25 cellular contexts compared by ENCODE assay signal in genomic region chr15:98083203-98083910, GRCh38.
DNase-seq lines count a peak whose midpoint lies in the region; TF ChIP-seq lines count a peak whose summit lies in the region.
"Had no signal": no experiment of that assay in that cellular context is flagged by ENCODE, and none has a peak within 500 bp of the region (broad histone marks: within the 10 kb centered on the region; RNA-seq: fewer than 3 reads in every experiment).

No MANE protein-coding gene starts in this region.

- H3K36me3 ChIP-seq in HEK293 (ENCODE audit: control insufficient read depth in 2 of 2, insufficient read depth in 1 of 2, low read length in 2 of 2) (no peaks in the 10 kb centered on the region), suprapubic skin (no peaks in the 10 kb centered on the region)
- no peaks in the 10 kb centered on the region for H3K36me3 ChIP-seq in CD4-positive, alpha-beta memory T cell (ENCODE audit: insufficient read depth, low read length)
- H3K36me3 ChIP-seq: lower lobe of right lung, tibial nerve had no signal

- TF ChIP-seq CTCF in HEK293 (tag by site-specific recombination; IDR thresholded peaks at IDR 0.05), result no peak
- TF ChIP-seq CTCF in epithelial cell of esophagus (IDR thresholded peaks at IDR 0.05; ENCODE audit: insufficient read depth, low read depth, low read length, missing control alignments), result peak; percentile 42
- TF ChIP-seq CTCF in suprapubic skin (IDR thresholded peaks at IDR 0.05), result no peak

- H3K27ac Mint-ChIP-seq in CD4-positive, alpha-beta memory T cell, result no peak overlapping the region
- H3K27ac Mint-ChIP-seq: activated naive CD4-positive, alpha-beta T cell treated with anti-CD3 and anti-CD28 coated beads, Interleukin-2, amount 50 U/mL, for 24 hours; activated T-helper 1 cell treated with anti-CD3 and anti-CD28 coated beads, Interleukin-12 subunit alpha, Interleukin-12 subunit beta, Interleukin-2, Interleukin-4 antibody, amounts not matched to agents 30 ng/mL and 10 ng/mL and 1 ng/mL, durations not matched to agents 14 hours and 24 hours and 36 hours; stimulated activated naive CD8-positive, alpha-beta T cell treated with anti-CD3 and anti-CD28 coated beads, Interleukin-15, Interleukin-2, amounts not matched to agents 100 ng/mL and 50 ng/mL, for 24 hours; T-cell had no signal

- peaks cover 0 to 8% (median 5%) of the 10 kb centered on the region in 8 donors for H3K9me3 Mint-ChIP-seq in CD4-positive, alpha-beta memory T cell
- H3K9me3 Mint-ChIP-seq: activated T-helper 1 cell treated with anti-CD3 and anti-CD28 coated beads, Interleukin-12 subunit alpha, Interleukin-12 subunit beta, Interleukin-2, Interleukin-4 antibody, amounts not matched to agents 30 ng/mL and 10 ng/mL and 1 ng/mL, durations not matched to agents 14 hours and 24 hours and 36 hours; stimulated activated naive CD8-positive, alpha-beta T cell treated with anti-CD3 and anti-CD28 coated beads, Interleukin-15, Interleukin-2, amounts not matched to agents 100 ng/mL and 50 ng/mL, for 24 hours had no signal

- intact Hi-C loops in CD4-positive, alpha-beta memory T cell (cut with micrococcal nuclease), result no loop called here

- H3K4me3 Mint-ChIP-seq in CD4-positive, alpha-beta memory T cell, result no peak overlapping the region
- H3K4me3 Mint-ChIP-seq: activated naive CD4-positive, alpha-beta T cell treated with anti-CD3 and anti-CD28 coated beads, Interleukin-2, amount 50 U/mL, for 24 hours; activated T-helper 1 cell treated with anti-CD3 and anti-CD28 coated beads, Interleukin-12 subunit alpha, Interleukin-12 subunit beta, Interleukin-2, Interleukin-4 antibody, amounts not matched to agents 30 ng/mL and 10 ng/mL and 1 ng/mL, durations not matched to agents 14 hours and 24 hours and 36 hours; stimulated activated naive CD8-positive, alpha-beta T cell treated with anti-CD3 and anti-CD28 coated beads, Interleukin-15, Interleukin-2, amounts not matched to agents 100 ng/mL and 50 ng/mL, for 24 hours; T-cell had no signal

- TF ChIP-seq EP300 in suprapubic skin (IDR thresholded peaks at IDR 0.05), result no peak

- H3K4me1 ChIP-seq in HEK293 (ENCODE audit: control insufficient read depth, insufficient read depth, low read length), result 0 out of 2 replicates have a peak, but pooled peaks cover 3% of the 10 kb centered on the region
- H3K4me1 ChIP-seq in suprapubic skin, result no peaks in the 10 kb centered on the region
- no peaks in the 10 kb centered on the region for H3K4me1 ChIP-seq in CD4-positive, alpha-beta memory T cell (ENCODE audit: insufficient read depth, low read length)
- H3K4me1 ChIP-seq: lower lobe of right lung, psoas muscle, tibial nerve had no signal

- H3K9me3 ChIP-seq in HEK293 (ENCODE audit: control insufficient read depth, insufficient read depth, low read depth, low read length) (no peaks in the 10 kb centered on the region), suprapubic skin (peaks cover 4% of the 10 kb centered on the region)
- no peaks in the 10 kb centered on the region for H3K9me3 ChIP-seq in CD4-positive, alpha-beta memory T cell (ENCODE audit: control insufficient read depth in 1 of 2, low read length in 2 of 2)
- H3K9me3 ChIP-seq: lower lobe of right lung, psoas muscle had no signal

- H3K36me3 Mint-ChIP-seq in CD4-positive, alpha-beta memory T cell, result no peaks in the 10 kb centered on the region
- H3K36me3 Mint-ChIP-seq: activated naive CD4-positive, alpha-beta T cell treated with anti-CD3 and anti-CD28 coated beads, Interleukin-2, amount 50 U/mL, for 24 hours; T-cell had no signal

- 79% methylated on average over 14 of the region's 14 CpGs for WGBS in suprapubic skin

- no peak for TF ChIP-seq POLR2A in suprapubic skin (IDR thresholded peaks at IDR 0.05)

- POLR2A ChIA-PET in HEK293 (lab: Yijun Ruan, JAX), result no interaction called here
- POLR2A ChIA-PET in CD4-positive, alpha-beta memory T cell (lab: Charles Lee; ENCODE audit: partially characterized antibody), result no interaction called here

- CTCF ChIA-PET in HEK293 (lab: Yijun Ruan, JAX), result interaction anchor here (0.6 to 5.8 kb wide), 17 partner anchors 17 to 339 kb away, joined by 3 to 34 read pairs (median 5); no protein-coding TSS in a partner anchor
- CTCF ChIA-PET in CD4-positive, alpha-beta memory T cell (lab: Charles Lee; ENCODE audit: partially characterized antibody), result interaction anchor here (1.2 to 1.6 kb wide), 2 partner anchors 95 to 184 kb away, joined by 4 to 7 read pairs; no protein-coding TSS in a partner anchor

- no peaks in the 10 kb centered on the region for H3K27me3 Mint-ChIP-seq in CD4-positive, alpha-beta memory T cell
- H3K27me3 Mint-ChIP-seq: stimulated activated naive CD8-positive, alpha-beta T cell treated with anti-CD3 and anti-CD28 coated beads, Interleukin-15, Interleukin-2, amounts not matched to agents 100 ng/mL and 50 ng/mL, for 24 hours; T-cell had no signal

- H3K27ac ChIP-seq in HEK293 (ENCODE audit: extremely low read depth, low read depth, low read length) (no peak overlapping the region), suprapubic skin (no peak overlapping the region)
- no peak overlapping the region for H3K27ac ChIP-seq in CD4-positive, alpha-beta memory T cell (ENCODE audit: low read depth, low read length)
- H3K27ac ChIP-seq: dorsolateral prefrontal cortex, epithelial cell of prostate, lower lobe of right lung, psoas muscle, tibial nerve had no signal

- no peak overlapping the region for H3K4me3 ChIP-seq in HEK293 (ENCODE audit: low read depth, low read length)
- no peak overlapping the region for H3K4me3 ChIP-seq in epithelial cell of esophagus (ENCODE audit: low read length)
- H3K4me3 ChIP-seq in suprapubic skin, result no peak overlapping the region
- H3K4me3 ChIP-seq in CD4-positive, alpha-beta memory T cell (ENCODE audit: low read length in 2 of 2), result no peak overlapping the region
- H3K4me3 ChIP-seq: dorsolateral prefrontal cortex, lower lobe of right lung, psoas muscle, tibial nerve had no signal

- DNase-seq in NCI-H146 treated with DMSO at 0.1 percent for 48 hours (lab: John Stamatoyannopoulos, UW; ENCODE audit: unreplicated experiment) (peak; percentile 32), epithelial cell of esophagus (ENCODE audit: low read depth) (peak; percentile 9), renal cortical epithelial cell (ENCODE audit: low read depth) (peak; percentile 34), DMS 273 (lab: John Stamatoyannopoulos, UW; ENCODE audit: unreplicated experiment) (no peak), suprapubic skin (ENCODE audit: low spot score in 2 of 2) (no peak)
- DNase-seq in CD4-positive, alpha-beta memory T cell, result no peak
- DNase-seq: AML-193; aorta; central memory CD4-positive, alpha-beta T cell; dorsolateral prefrontal cortex; foreskin fibroblast; hypothalamus; islet precursor cell; lower lobe of right lung; MM.1S; NCI-H1436 treated with DMSO at 0.1 percent for 48 hours; psoas muscle; stimulated activated CD4-positive, alpha-beta T cell treated with anti-CD3 and anti-CD28 coated beads, Interleukin-4, amount 100 ng/mL, for 24 hours; T-cell had no signal

- H3K4me1 Mint-ChIP-seq in CD4-positive, alpha-beta memory T cell, result no peaks in the 10 kb centered on the region
- H3K4me1 Mint-ChIP-seq: activated naive CD4-positive, alpha-beta T cell treated with anti-CD3 and anti-CD28 coated beads, Interleukin-2, amount 50 U/mL, for 24 hours; T-cell had no signal

- H3K27me3 ChIP-seq in suprapubic skin, result no peaks in the 10 kb centered on the region
- H3K27me3 ChIP-seq in CD4-positive, alpha-beta memory T cell (ENCODE audit: insufficient read depth, low read length), result no peaks in the 10 kb centered on the region
- H3K27me3 ChIP-seq: tibial nerve had no signal

TF ChIP-seq in HEK293, 187 proteins besides CTCF, POLR2A, EP300 and RAD21:
- TF ChIP-seq TRIM28 (IDR thresholded peaks at IDR 0.05; ENCODE audit: borderline replicate concordance, low read length) (peak; percentile 81; the same call in 1 of the 2 replicates), ZNF2 (tag by site-specific recombination; IDR thresholded peaks at IDR 0.05) (no peak)

Comparison
In these comparisons a context has a peak if more than half of its experiments do, and no peak if none do; other contexts are left out.
1. DNase-seq: peak in NCI-H146 treated with DMSO at 0.1 percent for 48 hours (single experiment), epithelial cell of esophagus (single experiment) and renal cortical epithelial cell (single experiment); none in DMS 273 (single experiment), suprapubic skin (0 of 2) and CD4-positive, alpha-beta memory T cell (0 of 5).